Comparison of ENCODE assay signal across 9 cellular contexts in genomic region chr15:87672309-87672897, GRCh38.
A peak's percentile ranks its signal among the peaks of the same experiment; 100 is the strongest.
DNase-seq lines count a peak whose midpoint lies in the region; ATAC-seq lines count a peak whose summit lies in the region.
"Had no signal": no experiment of that assay in that cellular context is flagged by ENCODE, and none has a peak within 500 bp of the region (broad histone marks: within the 10 kb centered on the region; RNA-seq: fewer than 3 reads in every experiment).

No MANE protein-coding gene starts in this region.

- peak; percentile 56 for ATAC-seq in Right ventricle myocardium superior (ENCODE audit: poor library complexity)
- ATAC-seq in Right ventricle myocardium inferior = no peak
- ATAC-seq in aorta (ENCODE audit: low FRiP score) = peak; percentile 62
- ATAC-seq in activated T-helper 17 cell treated with anti-CD3 and anti-CD28 coated beads, Interleukin-2, amount 50 U/mL, for 72 hours (replicated peaks) = no peak

- H3K4me1 ChIP-seq in adipocyte (ENCODE audit: control insufficient read depth, insufficient read depth, low read length) (no peaks in the 10 kb centered on the region), aorta (ENCODE audit: control insufficient read depth in 1 of 2, insufficient read depth in 2 of 2, low read length in 2 of 2) (no peaks in the 10 kb centered on the region)

- intact Hi-C loops in Right ventricle myocardium superior (cut with DNase I) = loop anchor here (10.0 kb wide), 1 partner anchor 572 kb away; no protein-coding TSS in a partner anchor
- intact Hi-C loops in Right ventricle myocardium inferior (cut with DNase I) = loop anchor here (5.0 kb wide), 1 partner anchor 575 kb away; no protein-coding TSS in a partner anchor
- intact Hi-C loops in aorta (cut with DNase I) = loop anchor here (5.0 to 10.0 kb wide), 3 partner anchors 572 to 600 kb away; partner anchors contain the start of gene NTRK3 (in 1 of the 2)
- intact Hi-C loops in activated T-helper 1 cell treated with anti-CD3 and anti-CD28 coated beads, Interleukin-12 subunit alpha, Interleukin-12 subunit beta, Interleukin-2, Interleukin-4 antibody, amounts not matched to agents 30 ng/mL and 10 ng/mL and 1 ng/mL, durations not matched to agents 14 hours and 24 hours and 36 hours (cut with micrococcal nuclease) = no loop called here

- H3K4me1 Mint-ChIP-seq in activated T-helper 17 cell treated with anti-CD3 and anti-CD28 coated beads, Interleukin-2, amount 50 U/mL, for 72 hours = no peaks in the 10 kb centered on the region
- H3K4me1 Mint-ChIP-seq in activated T-helper 1 cell treated with anti-CD3 and anti-CD28 coated beads, Interleukin-12 subunit alpha, Interleukin-12 subunit beta, Interleukin-2, Interleukin-4 antibody, amounts not matched to agents 30 ng/mL and 10 ng/mL and 1 ng/mL, durations not matched to agents 14 hours and 24 hours and 36 hours (ENCODE audit: low read depth) = no peaks in the 10 kb centered on the region
- H3K4me1 Mint-ChIP-seq in activated CD4-positive, alpha-beta memory T cell treated with anti-CD3 and anti-CD28 coated beads, Interleukin-2, amount 10 ng/mL, durations not matched to agents 7 days and 5 days = no peaks in the 10 kb centered on the region

- H3K27me3 Mint-ChIP-seq in activated T-helper 17 cell treated with anti-CD3 and anti-CD28 coated beads, Interleukin-2, amount 50 U/mL, for 72 hours = peaks cover 9% of the 10 kb centered on the region
- H3K27me3 Mint-ChIP-seq in activated T-helper 1 cell treated with anti-CD3 and anti-CD28 coated beads, Interleukin-12 subunit alpha, Interleukin-12 subunit beta, Interleukin-2, Interleukin-4 antibody, amounts not matched to agents 30 ng/mL and 10 ng/mL and 1 ng/mL, durations not matched to agents 14 hours and 24 hours and 36 hours (ENCODE audit: insufficient read depth) = no peaks in the 10 kb centered on the region
- no peaks in the 10 kb centered on the region for H3K27me3 Mint-ChIP-seq in activated CD4-positive, alpha-beta memory T cell treated with anti-CD3 and anti-CD28 coated beads, Interleukin-2, amount 10 ng/mL, durations not matched to agents 7 days and 5 days

- H3K9me3 ChIP-seq in adipocyte (ENCODE audit: control insufficient read depth, low read length) (peaks cover 13% of the 10 kb centered on the region), aorta (ENCODE audit: control insufficient read depth, low read length) (peaks cover 1% of the 10 kb centered on the region)

- no peak for DNase-seq in Right ventricle myocardium superior
- DNase-seq in Right ventricle myocardium inferior (ENCODE audit: missing footprints) = no peak
- peak; percentile 66 for DNase-seq in adipocyte (ENCODE audit: low read depth)
- peak; percentile 65 for DNase-seq in iPS-NIHi7 (ENCODE audit: extremely low spot score)
- DNase-seq in aorta = peak in 1 of 2 donors; percentile 50
- DNase-seq in activated T-helper 1 cell treated with anti-CD3 and anti-CD28 coated beads, Interleukin-12 subunit alpha, Interleukin-12 subunit beta, Interleukin-2, Interleukin-4 antibody, amounts not matched to agents 30 ng/mL and 10 ng/mL and 1 ng/mL, durations not matched to agents 14 hours and 24 hours and 36 hours (ENCODE audit: low spot score) = no peak
- no peak for DNase-seq in activated CD4-positive, alpha-beta memory T cell treated with anti-CD3 and anti-CD28 coated beads, Interleukin-2, amount 10 ng/mL, durations not matched to agents 7 days and 5 days
- DNase-seq: NCI-H2227 treated with DMSO at 0.1 percent for 48 hours had no signal

- H3K27ac ChIP-seq in aorta (ENCODE audit: low read depth in 1 of 2, low read length in 2 of 2) = no peak overlapping the region

- H3K36me3 Mint-ChIP-seq in activated T-helper 17 cell treated with anti-CD3 and anti-CD28 coated beads, Interleukin-2, amount 50 U/mL, for 72 hours (ENCODE audit: low read depth) = no peaks in the 10 kb centered on the region
- H3K36me3 Mint-ChIP-seq in activated T-helper 1 cell treated with anti-CD3 and anti-CD28 coated beads, Interleukin-12 subunit alpha, Interleukin-12 subunit beta, Interleukin-2, Interleukin-4 antibody, amounts not matched to agents 30 ng/mL and 10 ng/mL and 1 ng/mL, durations not matched to agents 14 hours and 24 hours and 36 hours (ENCODE audit: low read depth) = no peaks in the 10 kb centered on the region
- H3K36me3 Mint-ChIP-seq in activated CD4-positive, alpha-beta memory T cell treated with anti-CD3 and anti-CD28 coated beads, Interleukin-2, amount 10 ng/mL, durations not matched to agents 7 days and 5 days (ENCODE audit: low read depth) = no peaks in the 10 kb centered on the region

- no peak overlapping the region for H3K4me3 Mint-ChIP-seq in activated T-helper 17 cell treated with anti-CD3 and anti-CD28 coated beads, Interleukin-2, amount 50 U/mL, for 72 hours
- no peak overlapping the region for H3K4me3 Mint-ChIP-seq in activated T-helper 1 cell treated with anti-CD3 and anti-CD28 coated beads, Interleukin-12 subunit alpha, Interleukin-12 subunit beta, Interleukin-2, Interleukin-4 antibody, amounts not matched to agents 30 ng/mL and 10 ng/mL and 1 ng/mL, durations not matched to agents 14 hours and 24 hours and 36 hours
- H3K4me3 Mint-ChIP-seq in activated CD4-positive, alpha-beta memory T cell treated with anti-CD3 and anti-CD28 coated beads, Interleukin-2, amount 10 ng/mL, durations not matched to agents 7 days and 5 days = no peak overlapping the region

- H3K4me3 ChIP-seq in adipocyte (ENCODE audit: low read length) = no peak overlapping the region
- H3K4me3 ChIP-seq in aorta (ENCODE audit: low read length in 2 of 2) = no peak overlapping the region

- H3K27me3 ChIP-seq in adipocyte (replicated peaks; ENCODE audit: control insufficient read depth, insufficient read depth, low read length) = peaks cover 15% of the 10 kb centered on the region
- no peaks in the 10 kb centered on the region for H3K27me3 ChIP-seq in aorta (ENCODE audit: control insufficient read depth in 1 of 2, insufficient read depth in 2 of 2, low read length in 1 of 2)

- CTCF ChIA-PET in activated CD4-positive, alpha-beta memory T cell treated with anti-CD3 and anti-CD28 coated beads, Interleukin-2, amount 10 ng/mL, durations not matched to agents 7 days and 5 days (lab: Charles Lee) = no interaction called here

- peaks cover 24% of the 10 kb centered on the region for H3K9me3 Mint-ChIP-seq in activated T-helper 17 cell treated with anti-CD3 and anti-CD28 coated beads, Interleukin-2, amount 50 U/mL, for 72 hours
- H3K9me3 Mint-ChIP-seq in activated T-helper 1 cell treated with anti-CD3 and anti-CD28 coated beads, Interleukin-12 subunit alpha, Interleukin-12 subunit beta, Interleukin-2, Interleukin-4 antibody, amounts not matched to agents 30 ng/mL and 10 ng/mL and 1 ng/mL, durations not matched to agents 14 hours and 24 hours and 36 hours = peaks cover 46% of the 10 kb centered on the region
- H3K9me3 Mint-ChIP-seq in activated CD4-positive, alpha-beta memory T cell treated with anti-CD3 and anti-CD28 coated beads, Interleukin-2, amount 10 ng/mL, durations not matched to agents 7 days and 5 days = peaks cover 33% of the 10 kb centered on the region

- H3K36me3 ChIP-seq in adipocyte (ENCODE audit: control insufficient read depth, insufficient read depth, low read length, severe bottlenecking) (no peaks in the 10 kb centered on the region), aorta (ENCODE audit: control insufficient read depth in 1 of 2, insufficient read depth in 2 of 2, low read length in 1 of 2) (no peaks in the 10 kb centered on the region)

- 52 to 59% methylated on average over 4 of the region's 4 CpGs for WGBS in aorta, 2 donors

- H3K27ac Mint-ChIP-seq in activated T-helper 17 cell treated with anti-CD3 and anti-CD28 coated beads, Interleukin-2, amount 50 U/mL, for 72 hours = no peak overlapping the region
- no peak overlapping the region for H3K27ac Mint-ChIP-seq in activated T-helper 1 cell treated with anti-CD3 and anti-CD28 coated beads, Interleukin-12 subunit alpha, Interleukin-12 subunit beta, Interleukin-2, Interleukin-4 antibody, amounts not matched to agents 30 ng/mL and 10 ng/mL and 1 ng/mL, durations not matched to agents 14 hours and 24 hours and 36 hours
- no peak overlapping the region for H3K27ac Mint-ChIP-seq in activated CD4-positive, alpha-beta memory T cell treated with anti-CD3 and anti-CD28 coated beads, Interleukin-2, amount 10 ng/mL, durations not matched to agents 7 days and 5 days

- H3K9ac ChIP-seq in adipocyte (ENCODE audit: low read length) = no peak overlapping the region

- POLR2A ChIA-PET in activated CD4-positive, alpha-beta memory T cell treated with anti-CD3 and anti-CD28 coated beads, Interleukin-2, amount 10 ng/mL, durations not matched to agents 7 days and 5 days (lab: Charles Lee) = no interaction called here

Comparison
In these comparisons a context has a peak if more than half of its experiments do, and no peak if none do; other contexts are left out.
1. ATAC-seq: peak in Right ventricle myocardium superior (single experiment) and aorta (single experiment); none in Right ventricle myocardium inferior (single experiment) and activated T-helper 17 cell treated with anti-CD3 and anti-CD28 coated beads, Interleukin-2, amount 50 U/mL, for 72 hours (single experiment).
2. DNase-seq: peak in adipocyte (single experiment) and iPS-NIHi7 (single experiment); none in Right ventricle myocardium superior (single experiment), Right ventricle myocardium inferior (single experiment), activated T-helper 1 cell treated with anti-CD3 and anti-CD28 coated beads, Interleukin-12 subunit alpha, Interleukin-12 subunit beta, Interleukin-2, Interleukin-4 antibody, amounts not matched to agents 30 ng/mL and 10 ng/mL and 1 ng/mL, durations not matched to agents 14 hours and 24 hours and 36 hours (single experiment) and activated CD4-positive, alpha-beta memory T cell treated with anti-CD3 and anti-CD28 coated beads, Interleukin-2, amount 10 ng/mL, durations not matched to agents 7 days and 5 days (single experiment).